In genomic region chr14:50116221-50116956, GRCh38 we compare ENCODE assay signal across 1 cellular context.
TF ChIP-seq lines count a peak whose summit lies in the region.

Gene VCPKMT (minus strand): TSS chr14:50116572. CDS start chr14:50116552, 20 bp downstream.

TF ChIP-seq in GM12878, 131 proteins besides CTCF, POLR2A, EP300 and RAD21 (continued from another document and continues in another):
- TF ChIP-seq, protein P1, sequence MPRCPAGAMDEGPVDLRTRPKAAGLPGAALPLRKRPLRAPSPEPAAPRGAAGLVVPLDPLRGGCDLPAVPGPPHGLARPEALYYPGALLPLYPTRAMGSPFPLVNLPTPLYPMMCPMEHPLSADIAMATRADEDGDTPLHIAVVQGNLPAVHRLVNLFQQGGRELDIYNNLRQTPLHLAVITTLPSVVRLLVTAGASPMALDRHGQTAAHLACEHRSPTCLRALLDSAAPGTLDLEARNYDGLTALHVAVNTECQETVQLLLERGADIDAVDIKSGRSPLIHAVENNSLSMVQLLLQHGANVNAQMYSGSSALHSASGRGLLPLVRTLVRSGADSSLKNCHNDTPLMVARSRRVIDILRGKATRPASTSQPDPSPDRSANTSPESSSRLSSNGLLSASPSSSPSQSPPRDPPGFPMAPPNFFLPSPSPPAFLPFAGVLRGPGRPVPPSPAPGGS (IDR thresholded peaks at IDR 0.05; ENCODE audit: borderline replicate concordance, insufficient read depth, low read depth, low read length, poor library complexity, severe bottlenecking) = no peak
- TF ChIP-seq NFIC (IDR thresholded peaks at IDR 0.05; ENCODE audit: low read depth, low read length) (peak; percentile 47; the same call in 1 of the 2 replicates), NR2F1 (conservative IDR thresholded peaks at IDR 0.05) (no peak), SUPT20H (IDR thresholded peaks at IDR 0.05; ENCODE audit: borderline replicate concordance, control insufficient read depth, low read depth, low read length) (no peak), ZNF384 (IDR thresholded peaks at IDR 0.05; ENCODE audit: borderline replicate concordance, low read depth, low read length) (no peak), JUNB (IDR thresholded peaks at IDR 0.05) (no peak), E2F8 (IDR thresholded peaks at IDR 0.05; ENCODE audit: low read depth, partially characterized antibody) (no peak), TCF12 (IDR thresholded peaks at IDR 0.05; ENCODE audit: low read depth, low read length) (peak; percentile 28; the same call in 1 of the 2 replicates), SMAD1 (IDR thresholded peaks at IDR 0.05; ENCODE audit: low read depth, partially characterized antibody) (no peak), NR2C2 (IDR thresholded peaks at IDR 0.05; ENCODE audit: borderline replicate concordance, control insufficient read depth, insufficient read length, low read depth) (no peak), NRF1 (conservative IDR thresholded peaks at IDR 0.05; ENCODE audit: low read depth, low read length) (peak; percentile 23; the same call in 1 of the 2 replicates), JUND (IDR thresholded peaks at IDR 0.05; ENCODE audit: low read depth, low read length) (0 out of 2 replicates have a peak, but pooled peaks have one; percentile 39), TCF7 (IDR thresholded peaks at IDR 0.05; ENCODE audit: borderline replicate concordance) (no peak), TARDBP (IDR thresholded peaks at IDR 0.05; ENCODE audit: borderline replicate concordance) (peak; percentile 74; the same call in 1 of the 2 replicates), CHD1 (IDR thresholded peaks at IDR 0.05; ENCODE audit: low read depth, low read length) (no peak), PML (IDR thresholded peaks at IDR 0.05; ENCODE audit: low read length) (peak; percentile 89), FOXK2 (IDR thresholded peaks at IDR 0.05) (no peak), MEF2B (IDR thresholded peaks at IDR 0.05; ENCODE audit: partially characterized antibody, poor library complexity, severe bottlenecking) (peak; percentile 15), RFX5 (IDR thresholded peaks at IDR 0.05; ENCODE audit: low read depth, low read length) (0 out of 2 replicates have a peak, but pooled peaks have one; percentile 67), CBX5 (IDR thresholded peaks at IDR 0.05; ENCODE audit: low read depth) (peak; percentile 85), ZNF622 (IDR thresholded peaks at IDR 0.05) (no peak), DPF2 (IDR thresholded peaks at IDR 0.05) (no peak), PAX8 (IDR thresholded peaks at IDR 0.05) (no peak), SKIL (IDR thresholded peaks at IDR 0.05; ENCODE audit: low read depth, poor library complexity, severe bottlenecking) (peak; percentile 21), BMI1 (IDR thresholded peaks at IDR 0.05; ENCODE audit: borderline replicate concordance) (no peak), BCLAF1 (IDR thresholded peaks at IDR 0.05) (no peak), SREBF2 (IDR thresholded peaks at IDR 0.05; ENCODE audit: low read length) (no peak), RBBP5 (conservative IDR thresholded peaks at IDR 0.05) (no peak; the same call in 1 of the 2 replicates), LARP7 (IDR thresholded peaks at IDR 0.05) (no peak; the same call in 1 of the 2 replicates), ZZZ3 (IDR thresholded peaks at IDR 0.05; ENCODE audit: control insufficient read depth, insufficient read length, low read depth) (no peak), MAX (IDR thresholded peaks at IDR 0.05; ENCODE audit: low read depth, low read length) (peak; percentile 81), RB1 (IDR thresholded peaks at IDR 0.05; ENCODE audit: borderline replicate concordance) (peak; percentile 81; the same call in 1 of the 2 replicates), SP1 (IDR thresholded peaks at IDR 0.05; ENCODE audit: low read depth, low read length) (peak; percentile 84), RCOR1 (conservative IDR thresholded peaks at IDR 0.05; ENCODE audit: low read depth, low read length) (no peak), SMAD5 (IDR thresholded peaks at IDR 0.05; ENCODE audit: low read depth) (peak; percentile 95), MYB (IDR thresholded peaks at IDR 0.05; ENCODE audit: borderline replicate concordance, low read depth, low read length) (no peak), CBX3 (IDR thresholded peaks at IDR 0.05; ENCODE audit: borderline replicate concordance, low read depth) (no peak), WRNIP1 (IDR thresholded peaks at IDR 0.05; ENCODE audit: borderline replicate concordance, low read depth, low read length) (no peak), SUZ12 (IDR thresholded peaks at IDR 0.05; ENCODE audit: unreplicated experiment) (no peak), CEBPB (IDR thresholded peaks at IDR 0.05; ENCODE audit: borderline replicate concordance in 1 of 2, low read depth in 2 of 2, low read length in 2 of 2) (no peak), KAT2A (conservative IDR thresholded peaks at IDR 0.05; ENCODE audit: control insufficient read depth, low read depth, low read length) (no peak)
- TF ChIP-seq, protein P2, sequence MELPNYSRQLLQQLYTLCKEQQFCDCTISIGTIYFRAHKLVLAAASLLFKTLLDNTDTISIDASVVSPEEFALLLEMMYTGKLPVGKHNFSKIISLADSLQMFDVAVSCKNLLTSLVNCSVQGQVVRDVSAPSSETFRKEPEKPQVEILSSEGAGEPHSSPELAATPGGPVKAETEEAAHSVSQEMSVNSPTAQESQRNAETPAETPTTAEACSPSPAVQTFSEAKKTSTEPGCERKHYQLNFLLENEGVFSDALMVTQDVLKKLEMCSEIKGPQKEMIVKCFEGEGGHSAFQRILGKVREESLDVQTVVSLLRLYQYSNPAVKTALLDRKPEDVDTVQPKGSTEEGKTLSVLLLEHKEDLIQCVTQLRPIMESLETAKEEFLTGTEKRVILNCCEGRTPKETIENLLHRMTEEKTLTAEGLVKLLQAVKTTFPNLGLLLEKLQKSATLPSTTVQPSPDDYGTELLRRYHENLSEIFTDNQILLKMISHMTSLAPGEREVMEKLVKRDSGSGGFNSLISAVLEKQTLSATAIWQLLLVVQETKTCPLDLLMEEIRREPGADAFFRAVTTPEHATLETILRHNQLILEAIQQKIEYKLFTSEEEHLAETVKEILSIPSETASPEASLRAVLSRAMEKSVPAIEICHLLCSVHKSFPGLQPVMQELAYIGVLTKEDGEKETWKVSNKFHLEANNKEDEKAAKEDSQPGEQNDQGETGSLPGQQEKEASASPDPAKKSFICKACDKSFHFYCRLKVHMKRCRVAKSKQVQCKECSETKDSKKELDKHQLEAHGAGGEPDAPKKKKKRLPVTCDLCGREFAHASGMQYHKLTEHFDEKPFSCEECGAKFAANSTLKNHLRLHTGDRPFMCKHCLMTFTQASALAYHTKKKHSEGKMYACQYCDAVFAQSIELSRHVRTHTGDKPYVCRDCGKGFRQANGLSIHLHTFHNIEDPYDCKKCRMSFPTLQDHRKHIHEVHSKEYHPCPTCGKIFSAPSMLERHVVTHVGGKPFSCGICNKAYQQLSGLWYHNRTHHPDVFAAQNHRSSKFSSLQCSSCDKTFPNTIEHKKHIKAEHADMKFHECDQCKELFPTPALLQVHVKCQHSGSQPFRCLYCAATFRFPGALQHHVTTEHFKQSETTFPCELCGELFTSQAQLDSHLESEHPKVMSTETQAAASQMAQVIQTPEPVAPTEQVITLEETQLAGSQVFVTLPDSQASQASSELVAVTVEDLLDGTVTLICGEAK (IDR thresholded peaks at IDR 0.05; ENCODE audit: borderline replicate concordance) = no peak
- TF ChIP-seq, protein P3, sequence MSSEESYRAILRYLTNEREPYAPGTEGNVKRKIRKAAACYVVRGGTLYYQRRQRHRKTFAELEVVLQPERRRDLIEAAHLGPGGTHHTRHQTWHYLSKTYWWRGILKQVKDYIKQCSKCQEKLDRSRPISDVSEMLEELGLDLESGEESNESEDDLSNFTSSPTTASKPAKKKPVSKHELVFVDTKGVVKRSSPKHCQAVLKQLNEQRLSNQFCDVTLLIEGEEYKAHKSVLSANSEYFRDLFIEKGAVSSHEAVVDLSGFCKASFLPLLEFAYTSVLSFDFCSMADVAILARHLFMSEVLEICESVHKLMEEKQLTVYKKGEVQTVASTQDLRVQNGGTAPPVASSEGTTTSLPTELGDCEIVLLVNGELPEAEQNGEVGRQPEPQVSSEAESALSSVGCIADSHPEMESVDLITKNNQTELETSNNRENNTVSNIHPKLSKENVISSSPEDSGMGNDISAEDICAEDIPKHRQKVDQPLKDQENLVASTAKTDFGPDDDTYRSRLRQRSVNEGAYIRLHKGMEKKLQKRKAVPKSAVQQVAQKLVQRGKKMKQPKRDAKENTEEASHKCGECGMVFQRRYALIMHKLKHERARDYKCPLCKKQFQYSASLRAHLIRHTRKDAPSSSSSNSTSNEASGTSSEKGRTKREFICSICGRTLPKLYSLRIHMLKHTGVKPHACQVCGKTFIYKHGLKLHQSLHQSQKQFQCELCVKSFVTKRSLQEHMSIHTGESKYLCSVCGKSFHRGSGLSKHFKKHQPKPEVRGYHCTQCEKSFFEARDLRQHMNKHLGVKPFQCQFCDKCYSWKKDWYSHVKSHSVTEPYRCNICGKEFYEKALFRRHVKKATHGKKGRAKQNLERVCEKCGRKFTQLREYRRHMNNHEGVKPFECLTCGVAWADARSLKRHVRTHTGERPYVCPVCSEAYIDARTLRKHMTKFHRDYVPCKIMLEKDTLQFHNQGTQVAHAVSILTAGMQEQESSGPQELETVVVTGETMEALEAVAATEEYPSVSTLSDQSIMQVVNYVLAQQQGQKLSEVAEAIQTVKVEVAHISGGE (CRISPR knock-in tag; IDR thresholded peaks at IDR 0.05) = no peak
- TF ChIP-seq, protein P4, sequence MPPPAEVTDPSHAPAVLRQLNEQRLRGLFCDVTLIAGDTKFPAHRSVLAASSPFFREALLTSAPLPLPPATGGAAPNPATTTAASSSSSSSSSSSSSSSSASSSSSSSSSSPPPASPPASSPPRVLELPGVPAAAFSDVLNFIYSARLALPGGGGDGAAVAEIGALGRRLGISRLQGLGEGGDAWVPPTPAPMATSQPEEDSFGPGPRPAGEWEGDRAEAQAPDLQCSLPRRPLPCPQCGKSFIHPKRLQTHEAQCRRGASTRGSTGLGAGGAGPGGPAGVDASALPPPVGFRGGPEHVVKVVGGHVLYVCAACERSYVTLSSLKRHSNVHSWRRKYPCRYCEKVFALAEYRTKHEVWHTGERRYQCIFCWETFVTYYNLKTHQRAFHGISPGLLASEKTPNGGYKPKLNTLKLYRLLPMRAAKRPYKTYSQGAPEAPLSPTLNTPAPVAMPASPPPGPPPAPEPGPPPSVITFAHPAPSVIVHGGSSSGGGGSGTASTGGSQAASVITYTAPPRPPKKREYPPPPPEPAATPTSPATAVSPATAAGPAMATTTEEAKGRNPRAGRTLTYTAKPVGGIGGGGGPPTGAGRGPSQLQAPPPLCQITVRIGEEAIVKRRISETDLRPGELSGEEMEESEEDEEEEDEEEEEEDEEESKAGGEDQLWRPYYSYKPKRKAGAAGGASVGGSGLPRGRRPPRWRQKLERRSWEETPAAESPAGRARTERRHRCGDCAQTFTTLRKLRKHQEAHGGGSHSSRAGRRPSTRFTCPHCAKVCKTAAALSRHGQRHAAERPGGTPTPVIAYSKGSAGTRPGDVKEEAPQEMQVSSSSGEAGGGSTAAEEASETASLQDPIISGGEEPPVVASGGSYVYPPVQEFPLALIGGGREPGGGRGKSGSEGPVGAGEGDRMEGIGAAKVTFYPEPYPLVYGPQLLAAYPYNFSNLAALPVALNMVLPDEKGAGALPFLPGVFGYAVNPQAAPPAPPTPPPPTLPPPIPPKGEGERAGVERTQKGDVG (CRISPR knock-in tag; IDR thresholded peaks at IDR 0.05) = no peak
